In the genomic region with DNA sequence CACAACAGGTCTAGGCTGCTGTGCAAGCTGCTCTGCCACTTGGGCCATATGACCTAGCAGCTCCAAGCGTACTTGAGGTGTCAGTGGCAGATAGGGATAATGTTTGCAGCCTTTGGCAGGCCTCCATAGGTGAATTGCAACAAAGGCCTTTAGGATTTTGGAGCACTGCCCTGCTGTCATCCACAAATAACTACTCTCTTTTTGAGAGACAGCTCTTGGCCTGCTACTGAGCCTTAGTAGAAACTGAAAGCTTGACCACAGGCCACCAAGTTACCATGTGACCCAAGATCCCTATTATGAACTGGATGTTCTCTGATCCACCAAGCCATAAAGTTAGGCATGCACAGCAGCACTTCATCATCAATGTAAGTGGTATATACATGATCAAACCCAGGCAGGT, we compare ENCODE assay signal across 15 cellular contexts. TPM values are rescaled to one million over a fixed set of nuclear protein-coding genes. Genes with fewer than 3 reads are reported as not detected.
DNase-seq lines count a peak whose midpoint lies in the region; ATAC-seq and TF ChIP-seq lines count a peak whose summit lies in the region.
"Had no signal": no experiment of that assay in that cellular context is flagged by ENCODE, and none has a peak within 500 bp of the region (broad histone marks: within the 10 kb centered on the region; RNA-seq: fewer than 3 reads in every experiment).

No MANE protein-coding gene starts in this region.

- H4K5ac ChIP-seq in mesendoderm (ENCODE audit: low read length), result no peak overlapping the region

- intact Hi-C loops in upper lobe of right lung (cut with DNase I), result loop anchor here (10.0 kb wide), 1 partner anchor 50 kb away; a partner anchor contains a TSS

- no peak overlapping the region for H3K23ac ChIP-seq in mesendoderm (ENCODE audit: low read length)

- H3K9me3 Mint-ChIP-seq in CD8-positive, alpha-beta memory T cell, result peaks cover 3 to 11% (median 5%) of the 10 kb centered on the region in 5 donors

- H3K18ac ChIP-seq in mesendoderm (ENCODE audit: low read length), result no peak overlapping the region

- no peak overlapping the region for H2AK5ac ChIP-seq in mesendoderm (ENCODE audit: low read length)

- no peak overlapping the region for H2BK5ac ChIP-seq in mesendoderm (ENCODE audit: low read length)

- no peak for TF ChIP-seq CTCF in upper lobe of right lung (IDR thresholded peaks at IDR 0.05)

- no peak overlapping the region for H2BK15ac ChIP-seq in mesendoderm (replicated peaks; ENCODE audit: low read depth)

- WGBS in mesendoderm (ENCODE audit: extremely low coverage, insufficient coverage, low lambda C conversion rate), result no CpG with 5 or more reads among the region's 1 CpG

- no peak overlapping the region for H3K4me3 Mint-ChIP-seq in CD8-positive, alpha-beta memory T cell
- H3K4me3 Mint-ChIP-seq: activated CD4-positive, alpha-beta memory T cell treated with anti-CD3 and anti-CD28 coated beads for 36 hours; activated naive CD8-positive, alpha-beta T cell; dendritic cell treated with granulocyte-macrophage colony-stimulating factor and Interleukin-4, amounts not matched to agents 40 ng/mL and 50 ng/mL, for 4 days; stimulated activated memory B cell treated with anti-CD40 and anti-IgM and Interleukin-4, amounts not matched to agents 10 μg/mL and 1 μg/mL and 100 μg/mL, for 72 hours; T-helper 17 cell had no signal

- CTCF ChIA-PET in CD8-positive, alpha-beta memory T cell (lab: Charles Lee), result no interaction called here

- no peak overlapping the region for H3K9ac ChIP-seq in mesendoderm (ENCODE audit: low read length)

- peaks cover 0 to 54% (median 13%) of the 10 kb centered on the region in 3 donors for H3K36me3 Mint-ChIP-seq in CD8-positive, alpha-beta memory T cell

- no peak overlapping the region for H3K4ac ChIP-seq in mesendoderm (ENCODE audit: low read depth, low read length)

- no peak overlapping the region for H3K27ac Mint-ChIP-seq in CD8-positive, alpha-beta memory T cell
- H3K27ac Mint-ChIP-seq: activated CD4-positive, alpha-beta memory T cell treated with anti-CD3 and anti-CD28 coated beads for 36 hours; activated naive CD8-positive, alpha-beta T cell; dendritic cell treated with granulocyte-macrophage colony-stimulating factor and Interleukin-4, amounts not matched to agents 40 ng/mL and 50 ng/mL, for 4 days; stimulated activated memory B cell treated with anti-CD40 and anti-IgM and Interleukin-4, amounts not matched to agents 10 μg/mL and 1 μg/mL and 100 μg/mL, for 72 hours; T-helper 17 cell had no signal

- no peaks in the 10 kb centered on the region for H3K36me3 ChIP-seq in mesendoderm (ENCODE audit: control insufficient read depth, insufficient read depth, low read length)
- H3K36me3 ChIP-seq in CD8-positive, alpha-beta memory T cell (ENCODE audit: insufficient read depth, low read length), result no peaks in the 10 kb centered on the region
- H3K36me3 ChIP-seq in upper lobe of right lung, result no peaks in the 10 kb centered on the region

- H3K27me3 ChIP-seq in mesendoderm (ENCODE audit: insufficient read depth, low read length, poor library complexity) (no peaks in the 10 kb centered on the region), upper lobe of right lung (no peaks in the 10 kb centered on the region)
- H3K27me3 ChIP-seq in CD8-positive, alpha-beta memory T cell (ENCODE audit: insufficient read depth, low read length, poor library complexity, severe bottlenecking), result no peaks in the 10 kb centered on the region

- no peaks in the 10 kb centered on the region for H3K9me3 ChIP-seq in CD8-positive, alpha-beta memory T cell (ENCODE audit: low read length)
- H3K9me3 ChIP-seq in upper lobe of right lung, result no peaks in the 10 kb centered on the region

- no peak overlapping the region for H3K4me3 ChIP-seq in mesendoderm (ENCODE audit: low read length)
- H3K4me3 ChIP-seq in CD8-positive, alpha-beta memory T cell (ENCODE audit: low read length), result no peak overlapping the region
- H3K4me3 ChIP-seq in upper lobe of right lung, result no peak overlapping the region

- DNase-seq in mesendoderm, result no peak
- no peak for DNase-seq in activated effector memory CD4-positive, alpha-beta T cell treated with Interleukin-2 at 50 U/mL for 16 hours
- no peak for DNase-seq in CD8-positive, alpha-beta memory T cell
- DNase-seq in upper lobe of right lung, result no peak
- DNase-seq: activated CD4-positive, alpha-beta memory T cell treated with anti-CD3 and anti-CD28 coated beads for 36 hours; NCI-H1436 treated with DMSO at 0.1 percent for 48 hours; T-helper 17 cell had no signal

- peaks cover 0 to 1% of the 10 kb centered on the region in 2 donors for H3K27me3 Mint-ChIP-seq in CD8-positive, alpha-beta memory T cell
- H3K27me3 Mint-ChIP-seq: activated CD4-positive, alpha-beta memory T cell treated with anti-CD3 and anti-CD28 coated beads for 36 hours; activated naive CD8-positive, alpha-beta T cell; dendritic cell treated with granulocyte-macrophage colony-stimulating factor and Interleukin-4, amounts not matched to agents 40 ng/mL and 50 ng/mL, for 4 days; stimulated activated memory B cell treated with anti-CD40 and anti-IgM and Interleukin-4, amounts not matched to agents 10 μg/mL and 1 μg/mL and 100 μg/mL, for 72 hours; T-helper 17 cell had no signal

- H2BK120ac ChIP-seq in mesendoderm (ENCODE audit: low read depth, low read length), result no peak overlapping the region

- POLR2A ChIA-PET in CD8-positive, alpha-beta memory T cell (lab: Charles Lee), result no interaction called here

- H3K4me2 ChIP-seq in mesendoderm (ENCODE audit: low read length), result no peak overlapping the region

- H4K8ac ChIP-seq in mesendoderm (ENCODE audit: low read depth, low read length), result no peak overlapping the region

- H3K27ac ChIP-seq in mesendoderm (ENCODE audit: low read depth, low read length) (no peak overlapping the region), upper lobe of right lung (no peak overlapping the region)
- H3K27ac ChIP-seq in CD8-positive, alpha-beta memory T cell (ENCODE audit: low read depth, low read length), result no peak overlapping the region

- H3K4me1 ChIP-seq in mesendoderm (ENCODE audit: control insufficient read depth, low read depth, low read length), result no peaks in the 10 kb centered on the region
- H3K4me1 ChIP-seq in CD8-positive, alpha-beta memory T cell (ENCODE audit: insufficient read depth, low read length), result no peaks in the 10 kb centered on the region
- no peaks in the 10 kb centered on the region for H3K4me1 ChIP-seq in upper lobe of right lung

- no peaks in the 10 kb centered on the region for H3K79me1 ChIP-seq in mesendoderm (ENCODE audit: low read length)

- no peak overlapping the region for H3K56ac ChIP-seq in mesendoderm (ENCODE audit: low read length)

- no peaks in the 10 kb centered on the region for H3K4me1 Mint-ChIP-seq in CD8-positive, alpha-beta memory T cell
- H3K4me1 Mint-ChIP-seq: stimulated activated memory B cell treated with anti-CD40 and anti-IgM and Interleukin-4, amounts not matched to agents 10 μg/mL and 1 μg/mL and 100 μg/mL, for 72 hours; T-helper 17 cell had no signal

- no peaks in the 10 kb centered on the region for H3K79me2 ChIP-seq in mesendoderm (ENCODE audit: control insufficient read depth, insufficient read depth, low read length)

- ATAC-seq in GM18498 (IDR thresholded peaks at IDR 0.05; ENCODE audit: unreplicated experiment) (peak; percentile 89), GM19395 (IDR thresholded peaks at IDR 0.05; ENCODE audit: unreplicated experiment) (peak; percentile 91), HG02840 (IDR thresholded peaks at IDR 0.05; ENCODE audit: low FRiP score, unreplicated experiment) (peak; percentile 63), HG03469 (IDR thresholded peaks at IDR 0.05; ENCODE audit: unreplicated experiment) (peak; percentile 60), upper lobe of right lung (no peak)
- ATAC-seq: left lobe of liver; stimulated activated memory B cell treated with anti-CD40 and anti-IgM and Interleukin-4, amounts not matched to agents 10 μg/mL and 1 μg/mL and 100 μg/mL, for 72 hours; T-helper 17 cell had no signal

RNA-seq across cellular contexts. Expression of a gene that starts 29.9 kb away (rescaled TPM):
- polyA plus RNA-seq in mesendoderm (2013, experiment 1 of 2), result 8.4 TPM
- 8.3 TPM for polyA plus RNA-seq in mesendoderm (2013, experiment 2 of 2)
- total RNA-seq in CD8-positive, alpha-beta memory T cell, result 1 to 10 TPM; 7.9 to 8.4 TPM
- polyA plus RNA-seq in CD8-positive, alpha-beta memory T cell, result 1.5 TPM
- 9.4 TPM for total RNA-seq in upper lobe of right lung

RNA-seq across cellular contexts. Expression of a gene that starts 49.4 kb away (rescaled TPM):
- polyA plus RNA-seq in mesendoderm (2013, experiment 1 of 2), result 2.8 TPM
- 2.4 TPM for polyA plus RNA-seq in mesendoderm (2013, experiment 2 of 2)
- total RNA-seq in CD8-positive, alpha-beta memory T cell, result 1 to 10 TPM; 7.5 to 8.5 TPM
- 6.0 TPM for polyA plus RNA-seq in CD8-positive, alpha-beta memory T cell
- total RNA-seq in upper lobe of right lung, result 8.1 TPM
